15 cellular contexts compared by ENCODE assay signal in the genomic region with DNA sequence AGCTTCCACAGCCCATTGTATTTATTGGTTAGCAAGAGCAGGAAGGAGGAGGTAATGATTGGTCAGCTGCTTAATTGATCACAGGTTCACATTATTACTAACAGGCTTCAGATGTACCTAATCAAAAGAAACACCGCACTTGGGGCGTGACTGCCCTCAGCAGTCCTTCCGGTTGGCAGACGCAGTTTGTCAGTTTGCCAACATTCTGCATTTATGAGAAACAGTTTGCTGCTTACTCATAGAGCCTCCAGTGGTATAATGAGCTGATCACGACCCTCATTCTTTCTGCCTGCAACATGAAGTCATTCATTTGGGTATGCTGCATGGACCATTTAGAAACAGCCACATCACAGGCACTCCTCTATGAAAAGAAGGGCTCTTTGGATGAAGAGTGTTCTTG. TPM values are rescaled to one million over a fixed set of nuclear protein-coding genes. Genes with fewer than 3 reads are reported as not detected.
DNase-seq lines count a peak whose midpoint lies in the region; ATAC-seq and TF ChIP-seq lines count a peak whose summit lies in the region.
"Had no signal": no experiment of that assay in that cellular context is flagged by ENCODE, and none has a peak within 500 bp of the region (broad histone marks: within the 10 kb centered on the region; RNA-seq: fewer than 3 reads in every experiment).

No MANE protein-coding gene starts in this region.

- H3K4me3 Mint-ChIP-seq in HFFc6: peak overlapping the region; percentile 21; the same call in 1 of the 2 replicates
- H3K4me3 Mint-ChIP-seq: CD4-positive, CD25-positive, alpha-beta regulatory T cell; nephron progenitor cell; T-helper 17 cell had no signal

- H3K27ac Mint-ChIP-seq in HFFc6: no peak overlapping the region
- H3K27ac Mint-ChIP-seq: CD4-positive, CD25-positive, alpha-beta regulatory T cell; nephron progenitor cell; T-helper 17 cell had no signal

- no peaks in the 10 kb centered on the region for H3K36me3 ChIP-seq in BJ (ENCODE audit: control insufficient read depth, insufficient read depth, low read length)

- no peaks in the 10 kb centered on the region for H3K36me3 Mint-ChIP-seq in HFFc6 (ENCODE audit: low read depth)
- H3K36me3 Mint-ChIP-seq: CD4-positive, CD25-positive, alpha-beta regulatory T cell had no signal

- peaks cover 6% of the 10 kb centered on the region for H3K27me3 Mint-ChIP-seq in HFFc6 (ENCODE audit: insufficient read depth)
- H3K27me3 Mint-ChIP-seq: CD4-positive, CD25-positive, alpha-beta regulatory T cell; T-helper 17 cell had no signal

- CTCF ChIA-PET in BJ (lab: Yijun Ruan, JAX): interaction anchor here (1.0 kb wide), 1 partner anchor 93 kb away, joined by 3 read pairs; no protein-coding TSS in a partner anchor

- POLR2A ChIA-PET in BJ (lab: Charles Lee): no interaction called here

- ATAC-seq in GM18517 (IDR thresholded peaks at IDR 0.05; ENCODE audit: unreplicated experiment): no peak
- ATAC-seq in HG02678 (IDR thresholded peaks at IDR 0.05; ENCODE audit: unreplicated experiment): no peak
- ATAC-seq: T-helper 17 cell had no signal

- H3K4me3 ChIP-seq in BJ (ENCODE audit: low read depth, low read length): no peak overlapping the region
- H3K4me3 ChIP-seq: lung, skin epidermis had no signal

- no peaks in the 10 kb centered on the region for H3K27me3 ChIP-seq in BJ (ENCODE audit: control insufficient read depth, insufficient read depth, low read length)

- peak; percentile 59 for DNase-seq in BJ (ENCODE audit: low read depth)
- DNase-seq in HFFc6: peak; percentile 56
- peak; percentile 6 for DNase-seq in SW480 (ENCODE audit: low spot score)
- peak; percentile 30 for DNase-seq in foreskin melanocyte
- no peak for DNase-seq in NCI-H2196 (lab: John Stamatoyannopoulos, UW; ENCODE audit: unreplicated experiment)
- DNase-seq in SHP77 treated with DMSO at 0.1 percent for 48 hours (lab: John Stamatoyannopoulos, UW): no peak
- DNase-seq: activated CD4-positive, alpha-beta T cell treated with anti-CD3 and anti-CD28 coated beads, Interleukin-2, amount 50 U/mL, for 1 hour; CD4-positive, CD25-positive, alpha-beta regulatory T cell; NCI-H1694 treated with DMSO at 0.1 percent for 48 hours; nephron progenitor cell; T-helper 17 cell had no signal

- TF ChIP-seq CTCF in BJ (IDR thresholded peaks at IDR 0.05; ENCODE audit: insufficient read depth, low read depth, low read length) (no peak), HFFc6 (IDR thresholded peaks at IDR 0.05) (no peak)

- H3K9me3 Mint-ChIP-seq in HFFc6: no peaks in the 10 kb centered on the region

- no peaks in the 10 kb centered on the region; the same call in 1 of the 2 replicates for H3K4me1 Mint-ChIP-seq in HFFc6 (ENCODE audit: low read depth)
- H3K4me1 Mint-ChIP-seq: CD4-positive, CD25-positive, alpha-beta regulatory T cell; nephron progenitor cell; T-helper 17 cell had no signal

RNA-seq across cellular contexts. Expression of a gene that starts 42.5 kb away (rescaled TPM):
- 2.3 and 3.6 TPM in 2 replicates for polyA plus RNA-seq in BJ (2011; rRNA removed)
- 3.6 and 5.0 TPM in 2 replicates for polyA minus RNA-seq in BJ (2011; rRNA and poly(A)+ RNA removed)
- 10 to 100 TPM in 2 of 6 experiments, 1 to 10 TPM in 4; 7.0 to 20.9 (median 8.4) TPM for total RNA-seq in HFFc6 (2021; fragmentation: NEBNext Ultra II Directional; extraction: Animal tissue kit (Norgen Biotek cat#: 25700))

Comparison
In these comparisons a context has a peak if more than half of its experiments do, and no peak if none do; other contexts are left out.
1. DNase-seq: peak in BJ (single experiment), HFFc6 (single experiment), SW480 (single experiment) and foreskin melanocyte (single experiment); none in NCI-H2196 (single experiment) and SHP77 treated with DMSO at 0.1 percent for 48 hours (single experiment).